Comparison of ENCODE assay signal across 19 cellular contexts in the genomic region with DNA sequence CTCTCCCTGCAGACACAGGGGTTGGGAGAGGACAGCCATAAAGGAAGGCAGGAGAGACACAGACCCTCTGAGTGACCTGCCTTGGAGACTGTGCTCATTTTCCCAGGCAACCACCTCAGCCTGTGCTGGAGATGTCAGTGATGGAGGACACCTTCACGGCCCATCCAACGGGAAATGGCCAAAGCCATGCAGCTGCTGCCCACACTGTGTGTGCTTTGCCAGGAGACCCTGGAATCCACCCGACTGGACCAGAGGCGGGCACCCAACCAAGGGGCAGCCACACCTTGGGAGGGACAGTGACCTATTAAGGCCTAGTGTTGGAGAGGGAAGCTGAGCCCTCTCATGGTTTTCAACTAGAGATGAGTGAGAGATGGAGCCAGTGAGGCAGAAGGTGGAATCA.
DNase-seq lines count a peak whose midpoint lies in the region; ATAC-seq and TF ChIP-seq lines count a peak whose summit lies in the region.
"Had no signal": no experiment of that assay in that cellular context is flagged by ENCODE, and none has a peak within 500 bp of the region (broad histone marks: within the 10 kb centered on the region; RNA-seq: fewer than 3 reads in every experiment).

No MANE protein-coding gene starts in this region.

- H3K9me3 ChIP-seq in neuronal stem cell (replicated peaks in 1 of 2; ENCODE audit: control insufficient read depth in 2 of 2, insufficient read depth in 1 of 2, low read depth in 1 of 2, low read length in 2 of 2) (no peaks in the 10 kb centered on the region), vagina (no peaks in the 10 kb centered on the region), gastroesophageal sphincter (no peaks in the 10 kb centered on the region)
- H3K9me3 ChIP-seq: A549 had no signal

- TF ChIP-seq CTCF in vagina (IDR thresholded peaks at IDR 0.05) (no peak), gastroesophageal sphincter (IDR thresholded peaks at IDR 0.05) (no peak)

- no peaks in the 10 kb centered on the region for H3K79me1 ChIP-seq in neuronal stem cell (ENCODE audit: low read depth, low read length)

- no peak for DNase-seq in stimulated activated naive CD8-positive, alpha-beta T cell treated with anti-CD3 and anti-CD28 coated beads, Interleukin-15, amount 100 ng/mL, for 72 hours
- DNase-seq in stimulated activated naive CD8-positive, alpha-beta T cell treated with anti-CD3 and anti-CD28 coated beads, Interleukin-15, Interleukin-2, amounts not matched to agents 100 U/mL and 50 U/mL, for 24 hours: no peak
- peak; percentile 28 for DNase-seq in ecto neural progenitor cell (ENCODE audit: low spot score)
- DNase-seq in neuronal stem cell (ENCODE audit: low spot score): no peak
- DNase-seq in vagina (ENCODE audit: extremely low spot score in 2 of 2): peak; percentile 44 to 74
- no peak for DNase-seq in cortex of kidney (lab: John Stamatoyannopoulos, UW)
- DNase-seq: CD4-positive, CD25-positive, alpha-beta regulatory T cell; NCI-H1105; NCI-H146; NCI-H2029; NCI-H2227 treated with DMSO at 0.1 percent for 48 hours; NCI-H510A; SHP77 treated with DMSO at 0.1 percent for 48 hours had no signal

- no peak overlapping the region for H3K4me2 ChIP-seq in neuronal stem cell (ENCODE audit: insufficient read depth, low read length, poor library complexity, severe bottlenecking)
- H3K4me2 ChIP-seq: A549 had no signal

- H2BK5ac ChIP-seq in neuronal stem cell (ENCODE audit: low read length): no peak overlapping the region

- H4K91ac ChIP-seq in neuronal stem cell (ENCODE audit: low read depth, low read length, poor library complexity): no peak overlapping the region

- no peak overlapping the region for H2AFZ ChIP-seq in neuronal stem cell (ENCODE audit: low read length)

- no CpG with 5 or more reads among the region's 4 CpGs for WGBS in neuronal stem cell (ENCODE audit: extremely low coverage in 2 of 2, insufficient read length in 2 of 2, insufficient replicate concordance in 1 of 2), 2 donors
- no CpG with 5 or more reads among the region's 4 CpGs for WGBS in gastroesophageal sphincter (ENCODE audit: low coverage in 1 of 2), 2 donors

- no peak overlapping the region for H2BK12ac ChIP-seq in neuronal stem cell (ENCODE audit: low read length)

- intact Hi-C loops in vagina (cut with DNase I): no loop called here

- no peak for TF ChIP-seq EP300 in gastroesophageal sphincter (IDR thresholded peaks at IDR 0.05)

- TF ChIP-seq POLR2A in vagina (IDR thresholded peaks at IDR 0.05) (no peak), gastroesophageal sphincter (IDR thresholded peaks at IDR 0.05) (no peak)

- H3K27me3 Mint-ChIP-seq in stimulated activated naive CD8-positive, alpha-beta T cell treated with anti-CD3 and anti-CD28 coated beads, Interleukin-15, amount 100 ng/mL, for 72 hours: peaks cover 49% of the 10 kb centered on the region

- no peak overlapping the region for H3K14ac ChIP-seq in neuronal stem cell (ENCODE audit: low read length)

- peak; percentile 18 for ATAC-seq in stimulated activated naive CD8-positive, alpha-beta T cell treated with anti-CD3 and anti-CD28 coated beads, Interleukin-15, amount 100 ng/mL, for 72 hours
- ATAC-seq in stimulated activated naive CD8-positive, alpha-beta T cell treated with anti-CD3 and anti-CD28 coated beads, Interleukin-15, Interleukin-2, amounts not matched to agents 100 U/mL and 50 U/mL, for 24 hours: no peak
- ATAC-seq in HG03097 (IDR thresholded peaks at IDR 0.05; ENCODE audit: low FRiP score, unreplicated experiment) (no peak), gastroesophageal sphincter (no peak)
- ATAC-seq: A549 had no signal

- no peak overlapping the region for H3K9ac ChIP-seq in neuronal stem cell (ENCODE audit: low read depth, low read length, poor library complexity)

- peak overlapping the region; percentile 93 for H2BK120ac ChIP-seq in neuronal stem cell (ENCODE audit: low read depth, low read length)

- peaks cover 0 to 9% (median 0%) of the 10 kb centered on the region in 3 experiments for H3K27me3 ChIP-seq in neuronal stem cell (ENCODE audit: control insufficient read depth in 3 of 3, insufficient read depth in 3 of 3, low read depth in 1 of 3, low read length in 3 of 3)
- no peaks in the 10 kb centered on the region for H3K27me3 ChIP-seq in vagina
- H3K27me3 ChIP-seq in gastroesophageal sphincter: peaks cover 61% of the 10 kb centered on the region

- H3K36me3 ChIP-seq in neuronal stem cell (replicated peaks in 1 of 2; ENCODE audit: control insufficient read depth in 2 of 2, insufficient read depth in 2 of 2, low read length in 2 of 2) (no peaks in the 10 kb centered on the region), vagina (no peaks in the 10 kb centered on the region), gastroesophageal sphincter (no peaks in the 10 kb centered on the region)

- H2BK15ac ChIP-seq in neuronal stem cell (ENCODE audit: low read length): no peak overlapping the region

- no peaks in the 10 kb centered on the region for H3K9me3 Mint-ChIP-seq in stimulated activated naive CD8-positive, alpha-beta T cell treated with anti-CD3 and anti-CD28 coated beads, Interleukin-15, amount 100 ng/mL, for 72 hours

- no peak overlapping the region for H4K8ac ChIP-seq in neuronal stem cell (ENCODE audit: low read depth, low read length)

- no peaks in the 10 kb centered on the region for H3K4me1 Mint-ChIP-seq in stimulated activated naive CD8-positive, alpha-beta T cell treated with anti-CD3 and anti-CD28 coated beads, Interleukin-15, amount 100 ng/mL, for 72 hours
- H3K4me1 Mint-ChIP-seq: B cell had no signal

- no peak overlapping the region for H3K23ac ChIP-seq in neuronal stem cell (ENCODE audit: low read depth, low read length, poor library complexity)

- H3K4ac ChIP-seq in neuronal stem cell (ENCODE audit: low read length): no peak overlapping the region

- no peak overlapping the region for H3K4me3 Mint-ChIP-seq in stimulated activated naive CD8-positive, alpha-beta T cell treated with anti-CD3 and anti-CD28 coated beads, Interleukin-15, amount 100 ng/mL, for 72 hours
- H3K4me3 Mint-ChIP-seq: B cell; CD4-positive, CD25-positive, alpha-beta regulatory T cell; IgD-negative memory B cell had no signal

- H3K18ac ChIP-seq in neuronal stem cell (ENCODE audit: low read length): peak overlapping the region; percentile 13

- H3K27ac ChIP-seq in neuronal stem cell (replicated peaks; ENCODE audit: low read length) (no peak overlapping the region), vagina (no peak overlapping the region), gastroesophageal sphincter (no peak overlapping the region)
- H3K27ac ChIP-seq: A549, RWPE1 had no signal

- H3K4me3 ChIP-seq in neuronal stem cell (ENCODE audit: low read length in 2 of 2) (peak overlapping the region in 1 of 2 donors; percentile 2), vagina (no peak overlapping the region), gastroesophageal sphincter (no peak overlapping the region)
- H3K4me3 ChIP-seq: A549 had no signal

- no peak overlapping the region for H2AK5ac ChIP-seq in neuronal stem cell (ENCODE audit: low read depth, low read length)

- no peak overlapping the region for H3K27ac Mint-ChIP-seq in stimulated activated naive CD8-positive, alpha-beta T cell treated with anti-CD3 and anti-CD28 coated beads, Interleukin-15, amount 100 ng/mL, for 72 hours
- H3K27ac Mint-ChIP-seq: B cell; CD4-positive, CD25-positive, alpha-beta regulatory T cell; IgD-negative memory B cell had no signal

- no peaks in the 10 kb centered on the region for H3K4me1 ChIP-seq in neuronal stem cell (ENCODE audit: control insufficient read depth in 2 of 2, insufficient read depth in 1 of 2, low read depth in 1 of 2, low read length in 2 of 2)
- no peaks in the 10 kb centered on the region for H3K4me1 ChIP-seq in vagina
- H3K4me1 ChIP-seq in gastroesophageal sphincter: no peaks in the 10 kb centered on the region
- H3K4me1 ChIP-seq: A549 had no signal

Comparison
In these comparisons a context has a peak if more than half of its experiments do, and no peak if none do; other contexts are left out.
1. DNase-seq: peak in ecto neural progenitor cell (single experiment) and vagina (2 of 2); none in stimulated activated naive CD8-positive, alpha-beta T cell treated with anti-CD3 and anti-CD28 coated beads, Interleukin-15, amount 100 ng/mL, for 72 hours (0 of 2), stimulated activated naive CD8-positive, alpha-beta T cell treated with anti-CD3 and anti-CD28 coated beads, Interleukin-15, Interleukin-2, amounts not matched to agents 100 U/mL and 50 U/mL, for 24 hours (single experiment), neuronal stem cell (single experiment) and cortex of kidney (single experiment).